1 cellular context compared by ENCODE assay signal in the genomic region with DNA sequence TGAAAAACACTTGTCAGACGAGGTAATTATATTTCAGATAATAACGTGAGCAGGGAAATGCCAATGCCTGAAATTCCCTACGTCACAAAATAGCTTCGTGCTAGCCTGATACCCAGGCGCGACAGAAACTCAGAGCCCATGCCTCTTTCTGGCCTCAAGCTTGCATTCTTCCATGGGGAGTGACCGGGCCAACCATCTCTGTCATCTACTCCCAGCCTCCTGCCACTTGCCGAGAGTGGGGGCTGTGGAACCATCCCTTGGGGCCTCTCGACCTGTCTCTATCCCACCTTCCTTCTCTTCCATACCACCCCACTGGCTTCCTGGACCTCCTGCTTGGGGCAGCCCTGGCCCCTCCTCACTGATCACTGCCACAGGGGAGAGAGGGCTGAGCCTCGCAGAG.
TF ChIP-seq lines count a peak whose summit lies in the region.

No MANE protein-coding gene starts in this region.

TF ChIP-seq in IMR-90, 13 proteins besides CTCF, POLR2A, EP300 and RAD21 (continued from another document):
- TF ChIP-seq ELK1 (IDR thresholded peaks at IDR 0.05; ENCODE audit: borderline replicate concordance, low read depth, low read length) (no peak), MAFK (IDR thresholded peaks at IDR 0.05; ENCODE audit: low read depth, low read length) (no peak)
